In genomic region chr1:30724655-30725421, GRCh38 we compare ENCODE assay signal across 24 cellular contexts. TPM values are rescaled to one million over a fixed set of nuclear protein-coding genes. Genes with fewer than 3 reads are reported as not detected.
DNase-seq lines count a peak whose midpoint lies in the region; ATAC-seq, FAIRE-seq and TF ChIP-seq lines count a peak whose summit lies in the region.
"Had no signal": no experiment of that assay in that cellular context is flagged by ENCODE, and none has a peak within 500 bp of the region (broad histone marks: within the 10 kb centered on the region; RNA-seq: fewer than 3 reads in every experiment).

No MANE protein-coding gene starts in this region.

- H3K27ac Mint-ChIP-seq in CD4-positive, alpha-beta memory T cell, result peak overlapping the region in 4 of 7 donors; percentile 23 to 53 (median 44)
- peak overlapping the region; percentile 31 for H3K27ac Mint-ChIP-seq in astrocyte (ENCODE audit: unreplicated experiment)
- peak overlapping the region; percentile 65 to 78 for H3K27ac Mint-ChIP-seq in effector memory CD8-positive, alpha-beta T cell
- H3K27ac Mint-ChIP-seq: CD8-positive, alpha-beta T cell had no signal

- H3K36me3 Mint-ChIP-seq in CD4-positive, alpha-beta memory T cell, result peaks cover 0 to 36% of the 10 kb centered on the region in 2 donors
- no peaks in the 10 kb centered on the region for H3K36me3 Mint-ChIP-seq in astrocyte (ENCODE audit: low read depth, unreplicated experiment)
- H3K36me3 Mint-ChIP-seq in effector memory CD8-positive, alpha-beta T cell (ENCODE audit: insufficient read depth), result peaks cover 35% of the 10 kb centered on the region

- H3K4me3 ChIP-seq in CD4-positive, alpha-beta memory T cell (ENCODE audit: low read length in 2 of 2), result no peak overlapping the region
- no peak overlapping the region for H3K4me3 ChIP-seq in astrocyte (ENCODE audit: insufficient read depth, low read depth, low read length)
- no peak overlapping the region for H3K4me3 ChIP-seq in tibial nerve
- H3K4me3 ChIP-seq: BLaER1, GM12878, GM23248, PC-9, SK-N-MC had no signal

- peaks cover under 1% of the 10 kb centered on the region for H4K20me1 ChIP-seq in astrocyte (ENCODE audit: insufficient read depth, low read length)

- H3K27ac ChIP-seq in CD4-positive, alpha-beta memory T cell (ENCODE audit: low read depth, low read length), result no peak overlapping the region
- H3K27ac ChIP-seq in astrocyte (ENCODE audit: low read depth, low read length), result no peak overlapping the region
- peak overlapping the region; percentile 97 for H3K27ac ChIP-seq in temporal lobe (ENCODE audit: low read depth, low read length)
- H3K27ac ChIP-seq in tibial nerve, result no peak overlapping the region
- H3K27ac ChIP-seq: BLaER1, GM23248, PC-9, SK-N-MC had no signal

- POLR2A ChIA-PET in CD4-positive, alpha-beta memory T cell (lab: Charles Lee; ENCODE audit: partially characterized antibody), result interaction anchor here (1.0 to 37.5 kb wide), 2 partner anchors 31 to 58 kb away, joined by 3 to 1160 read pairs; partner anchors contain the start of gene LAPTM5

- DNase-seq in CD4-positive, alpha-beta memory T cell, result peak in 1 of 5 donors; percentile 4
- no peak for DNase-seq in astrocyte (ENCODE audit: low read depth)
- DNase-seq in effector memory CD8-positive, alpha-beta T cell, result no peak
- DNase-seq in stimulated activated CD4-positive, alpha-beta T cell treated with anti-CD3 and anti-CD28 coated beads, Interleukin-2, amount 100 ng/mL, for 24 hours, result no peak
- DNase-seq in tibial nerve (ENCODE audit: low spot score in 2 of 2), result no peak
- DNase-seq: CD8-positive, alpha-beta T cell; DND-41; GM23248; H9; KG1; NCI-H1105; NCI-H146; NCI-H2029; NCI-H2227 treated with DMSO at 0.1 percent for 48 hours; NCI-H510A; PC-9; RPMI8226; SHP77; SW 1271 had no signal

- H3K27me3 Mint-ChIP-seq in CD4-positive, alpha-beta memory T cell, result no peaks in the 10 kb centered on the region
- peaks cover 3% of the 10 kb centered on the region for H3K27me3 Mint-ChIP-seq in astrocyte (ENCODE audit: low read depth, unreplicated experiment)
- no peaks in the 10 kb centered on the region for H3K27me3 Mint-ChIP-seq in effector memory CD8-positive, alpha-beta T cell

- no peaks in the 10 kb centered on the region for H3K79me2 ChIP-seq in astrocyte (ENCODE audit: insufficient read depth, low read length)

- no peak overlapping the region for H3K4me2 ChIP-seq in astrocyte (ENCODE audit: low read length)
- H3K4me2 ChIP-seq: PC-9 had no signal

- intact Hi-C loops in CD4-positive, alpha-beta memory T cell (cut with micrococcal nuclease), result no loop called here

- H3K4me1 Mint-ChIP-seq in CD4-positive, alpha-beta memory T cell, result peaks cover 8 to 39% (median 16%) of the 10 kb centered on the region in 4 donors
- H3K4me1 Mint-ChIP-seq in astrocyte (ENCODE audit: low read depth, unreplicated experiment), result peaks cover 10% of the 10 kb centered on the region
- H3K4me1 Mint-ChIP-seq in effector memory CD8-positive, alpha-beta T cell (ENCODE audit: low read depth in 2 of 2), result peaks cover 17 to 23% of the 10 kb centered on the region in 2 donors

- TF ChIP-seq POLR2A in tibial nerve (IDR thresholded peaks at IDR 0.05), result no peak

- no peak overlapping the region for H3K4me3 Mint-ChIP-seq in CD4-positive, alpha-beta memory T cell
- H3K4me3 Mint-ChIP-seq in astrocyte (ENCODE audit: unreplicated experiment), result no peak overlapping the region
- no peak overlapping the region for H3K4me3 Mint-ChIP-seq in effector memory CD8-positive, alpha-beta T cell
- H3K4me3 Mint-ChIP-seq: CD8-positive, alpha-beta T cell; H9 had no signal

- no peak overlapping the region for H3K9ac ChIP-seq in astrocyte (ENCODE audit: low read length)
- H3K9ac ChIP-seq: BLaER1, GM23248 had no signal

- H2AFZ ChIP-seq in astrocyte (ENCODE audit: low read depth, low read length), result no peak overlapping the region
- H2AFZ ChIP-seq: GM23248, PC-9 had no signal

- H3K9me3 ChIP-seq in CD4-positive, alpha-beta memory T cell (ENCODE audit: control insufficient read depth in 1 of 2, low read length in 2 of 2), result no peaks in the 10 kb centered on the region
- H3K9me3 ChIP-seq in astrocyte (ENCODE audit: insufficient read depth, low read depth, low read length) (no peaks in the 10 kb centered on the region), tibial nerve (no peaks in the 10 kb centered on the region)
- H3K9me3 ChIP-seq: BLaER1 had no signal

- H3K36me3 ChIP-seq in CD4-positive, alpha-beta memory T cell (ENCODE audit: insufficient read depth, low read length), result peaks cover 15% of the 10 kb centered on the region
- H3K36me3 ChIP-seq in astrocyte (ENCODE audit: insufficient read depth, low read length) (no peaks in the 10 kb centered on the region), tibial nerve (peaks cover 0 to 36% (median 0%) of the 10 kb centered on the region in 3 donors)
- H3K36me3 ChIP-seq: BLaER1 had no signal

- H3K4me1 ChIP-seq in CD4-positive, alpha-beta memory T cell (ENCODE audit: insufficient read depth, low read length), result peaks cover 21% of the 10 kb centered on the region
- H3K4me1 ChIP-seq in astrocyte (ENCODE audit: insufficient read depth, low read length) (peaks cover 8% of the 10 kb centered on the region), tibial nerve (peaks cover 0 to 4% (median 0%) of the 10 kb centered on the region in 4 donors)

- TF ChIP-seq EP300 in tibial nerve (IDR thresholded peaks at IDR 0.05), result no peak

- TF ChIP-seq CTCF in astrocyte (IDR thresholded peaks at IDR 0.05; ENCODE audit: insufficient read depth, low read depth, low read length), result no peak
- no peak for TF ChIP-seq CTCF in tibial nerve (IDR thresholded peaks at IDR 0.05)

- ATAC-seq in effector memory CD8-positive, alpha-beta T cell (replicated peaks), result no peak
- no peak for ATAC-seq in GM19452 (IDR thresholded peaks at IDR 0.05; ENCODE audit: unreplicated experiment)
- ATAC-seq: CD8-positive, alpha-beta T cell; GM12878 had no signal

- no peaks in the 10 kb centered on the region for H3K27me3 ChIP-seq in CD4-positive, alpha-beta memory T cell (ENCODE audit: insufficient read depth, low read length)
- no peaks in the 10 kb centered on the region for H3K27me3 ChIP-seq in astrocyte (ENCODE audit: insufficient read depth, low read length)
- no peaks in the 10 kb centered on the region for H3K27me3 ChIP-seq in tibial nerve
- H3K27me3 ChIP-seq: BLaER1 had no signal

- no peak for FAIRE-seq in astrocyte (lab: Jason Lieb, UNC)
- FAIRE-seq: GM12878 had no signal

- CTCF ChIA-PET in CD4-positive, alpha-beta memory T cell (lab: Charles Lee; ENCODE audit: partially characterized antibody), result interaction anchor here (0.7 to 14.9 kb wide), 4 partner anchors 19 to 60 kb away, joined by 3 to 687 read pairs (median 4); no protein-coding TSS in a partner anchor

- WGBS in tibial nerve, 2 donors, result 88 to 90% methylated on average over 5 of the region's 5 CpGs

- H3K9me3 Mint-ChIP-seq in CD4-positive, alpha-beta memory T cell, result no peaks in the 10 kb centered on the region
- H3K9me3 Mint-ChIP-seq in astrocyte (ENCODE audit: unreplicated experiment), result no peaks in the 10 kb centered on the region
- H3K9me3 Mint-ChIP-seq in effector memory CD8-positive, alpha-beta T cell, result no peaks in the 10 kb centered on the region
- H3K9me3 Mint-ChIP-seq: CD8-positive, alpha-beta T cell; H9 had no signal

RNA-seq across cellular contexts. Expression of gene MATN1, which starts 1.5 kb away (rescaled TPM):
- total RNA-seq in CD4-positive, alpha-beta memory T cell, result under 1 TPM in 1 of 2 experiments, not detected in 1; 0.12 TPM
- 1 to 10 TPM in 1 of 2 donors, under 1 TPM in 1; 0.53 to 1.2 TPM for polyA plus RNA-seq in CD4-positive, alpha-beta memory T cell
- total RNA-seq in astrocyte, result 0.32 and 0.34 TPM in 2 replicates
- under 0.01 TPM for total RNA-seq in temporal lobe
- not detected for total RNA-seq in tibial nerve
- total RNA-seq: H9 had no signal
- polyA plus RNA-seq: GM23248 had no signal

RNA-seq across cellular contexts. Expression of gene LAPTM5, which starts 32.7 kb away (rescaled TPM):
- 100 to 1,000 TPM; 587 to 608 TPM for total RNA-seq in CD4-positive, alpha-beta memory T cell
- polyA plus RNA-seq in CD4-positive, alpha-beta memory T cell, result 100 to 1,000 TPM; 563 to 851 TPM
- total RNA-seq in astrocyte (0.77 and 0.89 TPM in 2 replicates), temporal lobe (3.9 TPM), tibial nerve (10 to 100 TPM; 21.1 to 67.8 (median 43.1) TPM)
- total RNA-seq: GM23248 had no signal

Comparison
In these comparisons a context has a peak if more than half of its experiments do, and no peak if none do; other contexts are left out.
1. RNA of gene LAPTM5, which starts 32.7 kb away (total RNA-seq): 587 to 608 TPM in CD4-positive, alpha-beta memory T cell; 21.1 to 67.8 TPM in tibial nerve, 3.9 TPM in temporal lobe (single experiment) and 0.77 to 0.89 TPM in astrocyte; every median in the first group is over 4 times any median in the second.
2. Peak in every context shown above with its lines, with median percentiles within 50 percentile points of each other: H3K27ac Mint-ChIP-seq.